In the genomic region with DNA sequence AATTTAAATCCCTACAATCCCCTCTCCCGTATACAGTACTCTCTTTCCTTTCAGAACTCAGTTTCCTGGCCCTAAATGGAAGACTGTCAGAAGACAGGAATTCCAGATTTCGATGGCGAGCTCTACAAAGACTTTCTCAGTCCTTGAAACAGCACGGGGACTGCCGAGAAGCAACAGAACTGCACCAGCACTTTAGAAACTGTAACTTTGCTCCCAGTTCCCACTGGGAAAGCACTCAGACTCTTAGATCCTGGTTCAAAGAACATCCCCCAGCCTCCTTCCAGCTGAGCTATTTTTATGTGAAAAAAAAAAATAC, we compare ENCODE assay signal across 3 cellular contexts.
TF ChIP-seq lines count a peak whose summit lies in the region.

No MANE protein-coding gene starts in this region.

TF ChIP-seq in SK-N-SH, 30 proteins besides CTCF, POLR2A, EP300 and RAD21 (continued from another document):
- TF ChIP-seq, protein P1, sequence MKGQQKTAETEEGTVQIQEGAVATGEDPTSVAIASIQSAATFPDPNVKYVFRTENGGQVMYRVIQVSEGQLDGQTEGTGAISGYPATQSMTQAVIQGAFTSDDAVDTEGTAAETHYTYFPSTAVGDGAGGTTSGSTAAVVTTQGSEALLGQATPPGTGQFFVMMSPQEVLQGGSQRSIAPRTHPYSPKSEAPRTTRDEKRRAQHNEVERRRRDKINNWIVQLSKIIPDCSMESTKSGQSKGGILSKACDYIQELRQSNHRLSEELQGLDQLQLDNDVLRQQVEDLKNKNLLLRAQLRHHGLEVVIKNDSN (IDR thresholded peaks at IDR 0.05; ENCODE audit: borderline replicate concordance, low read depth): no peak
- TF ChIP-seq SIN3A (IDR thresholded peaks at IDR 0.05; ENCODE audit: borderline replicate concordance, low read depth, low read length) (no peak), FOXJ3 (CRISPR knock-in tag; IDR thresholded peaks at IDR 0.05) (no peak), MEF2A (IDR thresholded peaks at IDR 0.05; ENCODE audit: borderline replicate concordance, low read depth) (no peak), NRF1 (IDR thresholded peaks at IDR 0.05; ENCODE audit: low read depth, low read length) (no peak), ZBTB33 (IDR thresholded peaks at IDR 0.05; ENCODE audit: borderline replicate concordance, low read depth) (no peak)
- TF ChIP-seq, protein P2, sequence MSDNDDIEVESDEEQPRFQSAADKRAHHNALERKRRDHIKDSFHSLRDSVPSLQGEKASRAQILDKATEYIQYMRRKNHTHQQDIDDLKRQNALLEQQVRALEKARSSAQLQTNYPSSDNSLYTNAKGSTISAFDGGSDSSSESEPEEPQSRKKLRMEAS (IDR thresholded peaks at IDR 0.05; ENCODE audit: low read depth): no peak

TF ChIP-seq in SK-N-SH treated with all-trans-retinoic acid at 6 μM for 48 hours, 23 proteins besides CTCF, POLR2A, EP300 and RAD21 (continued from another document):
- TF ChIP-seq ZNF8 (CRISPR knock-in tag; IDR thresholded peaks at IDR 0.05) (no peak), ARNTL (CRISPR knock-in tag; IDR thresholded peaks at IDR 0.05; ENCODE audit: borderline replicate concordance, low read depth) (no peak), GLIS3 (CRISPR knock-in tag; IDR thresholded peaks at IDR 0.05) (no peak), CSDC2 (CRISPR knock-in tag; IDR thresholded peaks at IDR 0.05) (no peak), RARB (CRISPR knock-in tag; IDR thresholded peaks at IDR 0.05) (no peak), ZNF70 (CRISPR knock-in tag; IDR thresholded peaks at IDR 0.05) (no peak), TCF4 (CRISPR knock-in tag; IDR thresholded peaks at IDR 0.05; ENCODE audit: borderline replicate concordance) (no peak), ISL1 (CRISPR knock-in tag; IDR thresholded peaks at IDR 0.05) (no peak), OSR1 (CRISPR knock-in tag; IDR thresholded peaks at IDR 0.05) (no peak), SNAI2 (CRISPR knock-in tag; IDR thresholded peaks at IDR 0.05) (no peak)
- TF ChIP-seq, protein P3, sequence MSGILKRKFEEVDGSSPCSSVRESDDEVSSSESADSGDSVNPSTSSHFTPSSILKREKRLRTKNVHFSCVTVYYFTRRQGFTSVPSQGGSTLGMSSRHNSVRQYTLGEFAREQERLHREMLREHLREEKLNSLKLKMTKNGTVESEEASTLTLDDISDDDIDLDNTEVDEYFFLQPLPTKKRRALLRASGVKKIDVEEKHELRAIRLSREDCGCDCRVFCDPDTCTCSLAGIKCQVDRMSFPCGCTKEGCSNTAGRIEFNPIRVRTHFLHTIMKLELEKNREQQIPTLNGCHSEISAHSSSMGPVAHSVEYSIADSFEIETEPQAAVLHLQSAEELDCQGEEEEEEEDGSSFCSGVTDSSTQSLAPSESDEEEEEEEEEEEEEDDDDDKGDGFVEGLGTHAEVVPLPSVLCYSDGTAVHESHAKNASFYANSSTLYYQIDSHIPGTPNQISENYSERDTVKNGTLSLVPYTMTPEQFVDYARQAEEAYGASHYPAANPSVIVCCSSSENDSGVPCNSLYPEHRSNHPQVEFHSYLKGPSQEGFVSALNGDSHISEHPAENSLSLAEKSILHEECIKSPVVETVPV (CRISPR knock-in tag; IDR thresholded peaks at IDR 0.05): no peak
- TF ChIP-seq, protein P4, sequence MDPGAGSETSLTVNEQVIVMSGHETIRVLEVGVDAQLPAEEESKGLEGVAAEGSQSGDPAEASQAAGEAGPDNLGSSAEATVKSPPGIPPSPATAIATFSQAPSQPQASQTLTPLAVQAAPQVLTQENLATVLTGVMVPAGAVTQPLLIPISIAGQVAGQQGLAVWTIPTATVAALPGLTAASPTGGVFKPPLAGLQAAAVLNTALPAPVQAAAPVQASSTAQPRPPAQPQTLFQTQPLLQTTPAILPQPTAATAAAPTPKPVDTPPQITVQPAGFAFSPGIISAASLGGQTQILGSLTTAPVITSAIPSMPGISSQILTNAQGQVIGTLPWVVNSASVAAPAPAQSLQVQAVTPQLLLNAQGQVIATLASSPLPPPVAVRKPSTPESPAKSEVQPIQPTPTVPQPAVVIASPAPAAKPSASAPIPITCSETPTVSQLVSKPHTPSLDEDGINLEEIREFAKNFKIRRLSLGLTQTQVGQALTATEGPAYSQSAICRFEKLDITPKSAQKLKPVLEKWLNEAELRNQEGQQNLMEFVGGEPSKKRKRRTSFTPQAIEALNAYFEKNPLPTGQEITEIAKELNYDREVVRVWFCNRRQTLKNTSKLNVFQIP (CRISPR knock-in tag; IDR thresholded peaks at IDR 0.05; ENCODE audit: borderline replicate concordance, low read depth): no peak

TF ChIP-seq in liver, 16 proteins besides CTCF, POLR2A, EP300 and RAD21:
- TF ChIP-seq, protein P5, sequence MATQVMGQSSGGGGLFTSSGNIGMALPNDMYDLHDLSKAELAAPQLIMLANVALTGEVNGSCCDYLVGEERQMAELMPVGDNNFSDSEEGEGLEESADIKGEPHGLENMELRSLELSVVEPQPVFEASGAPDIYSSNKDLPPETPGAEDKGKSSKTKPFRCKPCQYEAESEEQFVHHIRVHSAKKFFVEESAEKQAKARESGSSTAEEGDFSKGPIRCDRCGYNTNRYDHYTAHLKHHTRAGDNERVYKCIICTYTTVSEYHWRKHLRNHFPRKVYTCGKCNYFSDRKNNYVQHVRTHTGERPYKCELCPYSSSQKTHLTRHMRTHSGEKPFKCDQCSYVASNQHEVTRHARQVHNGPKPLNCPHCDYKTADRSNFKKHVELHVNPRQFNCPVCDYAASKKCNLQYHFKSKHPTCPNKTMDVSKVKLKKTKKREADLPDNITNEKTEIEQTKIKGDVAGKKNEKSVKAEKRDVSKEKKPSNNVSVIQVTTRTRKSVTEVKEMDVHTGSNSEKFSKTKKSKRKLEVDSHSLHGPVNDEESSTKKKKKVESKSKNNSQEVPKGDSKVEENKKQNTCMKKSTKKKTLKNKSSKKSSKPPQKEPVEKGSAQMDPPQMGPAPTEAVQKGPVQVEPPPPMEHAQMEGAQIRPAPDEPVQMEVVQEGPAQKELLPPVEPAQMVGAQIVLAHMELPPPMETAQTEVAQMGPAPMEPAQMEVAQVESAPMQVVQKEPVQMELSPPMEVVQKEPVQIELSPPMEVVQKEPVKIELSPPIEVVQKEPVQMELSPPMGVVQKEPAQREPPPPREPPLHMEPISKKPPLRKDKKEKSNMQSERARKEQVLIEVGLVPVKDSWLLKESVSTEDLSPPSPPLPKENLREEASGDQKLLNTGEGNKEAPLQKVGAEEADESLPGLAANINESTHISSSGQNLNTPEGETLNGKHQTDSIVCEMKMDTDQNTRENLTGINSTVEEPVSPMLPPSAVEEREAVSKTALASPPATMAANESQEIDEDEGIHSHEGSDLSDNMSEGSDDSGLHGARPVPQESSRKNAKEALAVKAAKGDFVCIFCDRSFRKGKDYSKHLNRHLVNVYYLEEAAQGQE (IDR thresholded peaks at IDR 0.05): no peak
- TF ChIP-seq, protein P2 (IDR thresholded peaks at IDR 0.05): no peak
- no peak for TF ChIP-seq GABPA (IDR thresholded peaks at IDR 0.05 in 1 of 2, conservative IDR thresholded peaks at IDR 0.05 in 1 of 2)
- no peak for TF ChIP-seq FOXA1 (IDR thresholded peaks at IDR 0.05)
- TF ChIP-seq RXRA (IDR thresholded peaks at IDR 0.05): no peak
- no peak for TF ChIP-seq ATF3 (IDR thresholded peaks at IDR 0.05)
- no peak for TF ChIP-seq FOXA2 (IDR thresholded peaks at IDR 0.05)
- no peak for TF ChIP-seq HNF4A (conservative IDR thresholded peaks at IDR 0.05)
- TF ChIP-seq YY1 (IDR thresholded peaks at IDR 0.05): no peak
- no peak for TF ChIP-seq EGR1 (IDR thresholded peaks at IDR 0.05; ENCODE audit: low read depth in 2 of 2)
- no peak for TF ChIP-seq SP1 (IDR thresholded peaks at IDR 0.05)
- no peak for TF ChIP-seq JUND (IDR thresholded peaks at IDR 0.05)
- TF ChIP-seq TAF1 (conservative IDR thresholded peaks at IDR 0.05): no peak
- no peak for TF ChIP-seq NR2F2 (IDR thresholded peaks at IDR 0.05)
- TF ChIP-seq HNF4G (IDR thresholded peaks at IDR 0.05): no peak
- TF ChIP-seq ZBTB33 (IDR thresholded peaks at IDR 0.05): no peak
